20 cellular contexts compared by ENCODE assay signal in genomic region chr16:83027973-83028372, GRCh38.
DNase-seq lines count a peak whose midpoint lies in the region; ATAC-seq and TF ChIP-seq lines count a peak whose summit lies in the region.
"Had no signal": no experiment of that assay in that cellular context is flagged by ENCODE, and none has a peak within 500 bp of the region (broad histone marks: within the 10 kb centered on the region; RNA-seq: fewer than 3 reads in every experiment).

No MANE protein-coding gene starts in this region.

- no peak overlapping the region for H3K9ac ChIP-seq in IMR-90 (ENCODE audit: low read depth, low read length)
- H3K9ac ChIP-seq: BLaER1 treated with 17β-estradiol and CSF1 and Interleukin-3, amounts not matched to agents 10 nM and 100 nM had no signal

- H3K36me3 Mint-ChIP-seq in stimulated activated effector memory CD8-positive, alpha-beta T cell treated with anti-CD3 and anti-CD28 coated beads, Interleukin-12 subunit alpha, Interleukin-12 subunit beta, amount 100 ng/mL, for 72 hours, result no peaks in the 10 kb centered on the region
- H3K36me3 Mint-ChIP-seq: CD8-positive, alpha-beta T cell had no signal

- H3K9me1 ChIP-seq in IMR-90 (ENCODE audit: insufficient read depth, low read length), result 0 out of 2 replicates have a peak, but pooled peaks cover 5% of the 10 kb centered on the region

- DNase-seq in IMR-90 (no peak), M059J (ENCODE audit: low read depth) (peak; percentile 12), dermis blood vessel endothelial cell (peak; percentile 6), hippocampal formation (lab: John Stamatoyannopoulos, UW) (no peak), NCI-H2107 (lab: John Stamatoyannopoulos, UW) (no peak), GM10266 (ENCODE audit: extremely low spot score) (no peak)
- DNase-seq in stimulated activated effector memory CD8-positive, alpha-beta T cell treated with anti-CD3 and anti-CD28 coated beads, Interleukin-12 subunit alpha, Interleukin-12 subunit beta, amount 100 ng/mL, for 72 hours (ENCODE audit: low spot score in 2 of 2), result no peak
- DNase-seq: 8988T; AML-193; Caco-2; Calu3; CD4-positive, alpha-beta T cell; CD8-positive, alpha-beta T cell; DMS79 treated with DMSO at 0.1 percent for 48 hours; GF-D8 had no signal

- no TSS peak for BruUV-seq in IMR-90 (replicated peaks; lab: Mats Ljungman, UMichigan)

- H3K4me3 ChIP-seq in IMR-90 (ENCODE audit: insufficient read depth, low read depth, low read length), result no peak overlapping the region
- H3K4me3 ChIP-seq: BLaER1 treated with 17β-estradiol and CSF1 and Interleukin-3, amounts not matched to agents 10 nM and 100 nM; GM12878 had no signal

- H3K18ac ChIP-seq in IMR-90 (ENCODE audit: low read depth, low read length), result no peak overlapping the region

- H4K91ac ChIP-seq in IMR-90 (ENCODE audit: insufficient read depth, low read depth, low read length), result no peak overlapping the region

- H3K4me1 Mint-ChIP-seq in stimulated activated effector memory CD8-positive, alpha-beta T cell treated with anti-CD3 and anti-CD28 coated beads, Interleukin-12 subunit alpha, Interleukin-12 subunit beta, amount 100 ng/mL, for 72 hours, result no peaks in the 10 kb centered on the region
- H3K4me1 Mint-ChIP-seq: B cell had no signal

- no peaks in the 10 kb centered on the region for H4K20me1 ChIP-seq in IMR-90 (ENCODE audit: insufficient read depth, low read length)
- H4K20me1 ChIP-seq: BLaER1 treated with 17β-estradiol and CSF1 and Interleukin-3, amounts not matched to agents 10 nM and 100 nM had no signal

- WGBS in IMR-90 (ENCODE audit: extremely low coverage in 2 of 2, insufficient read length in 1 of 2), 2 experiments, result 71% methylated on average over 1 of the region's 3 CpGs; no CpG with 5 or more reads in 1 of the 2 experiments

- H4K8ac ChIP-seq in IMR-90 (ENCODE audit: low read depth in 2 of 2, low read length in 2 of 2), result no peak overlapping the region

- no peak overlapping the region for H2BK5ac ChIP-seq in IMR-90 (ENCODE audit: low read depth, low read length, poor library complexity, severe bottlenecking)

- no peak overlapping the region for H3K27ac ChIP-seq in IMR-90 (ENCODE audit: insufficient read depth, low read length)
- H3K27ac ChIP-seq: BLaER1 treated with 17β-estradiol and CSF1 and Interleukin-3, amounts not matched to agents 10 nM and 100 nM; C4-2B had no signal

- POLR2A ChIA-PET in IMR-90 (lab: Charles Lee; ENCODE audit: unreplicated experiment), result no interaction called here

- peaks cover 2% of the 10 kb centered on the region for H3K9me3 Mint-ChIP-seq in stimulated activated effector memory CD8-positive, alpha-beta T cell treated with anti-CD3 and anti-CD28 coated beads, Interleukin-12 subunit alpha, Interleukin-12 subunit beta, amount 100 ng/mL, for 72 hours
- H3K9me3 Mint-ChIP-seq: CD8-positive, alpha-beta T cell had no signal

- H3K4me3 Mint-ChIP-seq in stimulated activated effector memory CD8-positive, alpha-beta T cell treated with anti-CD3 and anti-CD28 coated beads, Interleukin-12 subunit alpha, Interleukin-12 subunit beta, amount 100 ng/mL, for 72 hours, result no peak overlapping the region
- H3K4me3 Mint-ChIP-seq: B cell; CD4-positive, alpha-beta T cell; CD8-positive, alpha-beta T cell had no signal

- no peak for TF ChIP-seq POLR2A in IMR-90 (IDR thresholded peaks at IDR 0.05; ENCODE audit: low read depth, low read length)

- CTCF ChIA-PET in IMR-90 (lab: Yijun Ruan, JAX), result interaction anchor here (1.0 kb wide), 1 partner anchor 12 kb away, joined by 3 read pairs; no protein-coding TSS in a partner anchor

- H2BK15ac ChIP-seq in IMR-90 (ENCODE audit: low read depth, low read length), result no peak overlapping the region

- no peak overlapping the region for H2BK120ac ChIP-seq in IMR-90 (ENCODE audit: low read depth, low read length)

- H3K27ac Mint-ChIP-seq in stimulated activated effector memory CD8-positive, alpha-beta T cell treated with anti-CD3 and anti-CD28 coated beads, Interleukin-12 subunit alpha, Interleukin-12 subunit beta, amount 100 ng/mL, for 72 hours, result no peak overlapping the region
- H3K27ac Mint-ChIP-seq: B cell; CD4-positive, alpha-beta T cell; CD8-positive, alpha-beta T cell had no signal

- H3K27me3 ChIP-seq in IMR-90 (ENCODE audit: control insufficient read depth, insufficient read depth, low read length), result no peaks in the 10 kb centered on the region

- intact Hi-C loops in IMR-90 (cut with micrococcal nuclease), result no loop called here

- H3K4me1 ChIP-seq in IMR-90 (ENCODE audit: control insufficient read depth, insufficient read depth, low read length), result no peaks in the 10 kb centered on the region
- H3K4me1 ChIP-seq: Caco-2 had no signal

- H3K9me3 ChIP-seq in IMR-90 (ENCODE audit: control insufficient read depth, insufficient read depth, low read length), result no peaks in the 10 kb centered on the region
- H3K9me3 ChIP-seq: Caco-2 had no signal

- H2BK20ac ChIP-seq in IMR-90 (ENCODE audit: low read depth, low read length), result no peak overlapping the region

- TF ChIP-seq RAD21 in IMR-90 (IDR thresholded peaks at IDR 0.05; ENCODE audit: low read length), result no peak

- no peak overlapping the region for H3K4me2 ChIP-seq in IMR-90 (ENCODE audit: low read depth, low read length)
- H3K4me2 ChIP-seq: BLaER1 treated with 17β-estradiol and CSF1 and Interleukin-3, amounts not matched to agents 10 nM and 100 nM had no signal

- no peak overlapping the region for H3K14ac ChIP-seq in IMR-90 (replicated peaks; ENCODE audit: low read depth, low read length)

- ATAC-seq in IMR-90 (ENCODE audit: low read depth) (no peak), GM19023 (IDR thresholded peaks at IDR 0.05; ENCODE audit: unreplicated experiment) (no peak)
- peak; percentile 61 for ATAC-seq in stimulated activated effector memory CD8-positive, alpha-beta T cell treated with anti-CD3 and anti-CD28 coated beads, Interleukin-12 subunit alpha, Interleukin-12 subunit beta, amount 100 ng/mL, for 72 hours
- ATAC-seq: CD8-positive, alpha-beta T cell; GM12878 had no signal

- H3K79me1 ChIP-seq in IMR-90 (ENCODE audit: low read depth in 1 of 2, low read length in 2 of 2), result no peaks in the 10 kb centered on the region

- H2AK5ac ChIP-seq in IMR-90 (ENCODE audit: low read depth, low read length), result no peak overlapping the region

- no peak overlapping the region for H4K5ac ChIP-seq in IMR-90 (ENCODE audit: low read depth, low read length)

- H3K23ac ChIP-seq in IMR-90 (ENCODE audit: low read depth, low read length), result 0 out of 2 replicates have a peak overlapping the region, but pooled peaks have one; percentile 7

- in situ Hi-C loops in IMR-90 (cut with MboI; ENCODE audit: low sequenced_read_pairs), result no loop called here

- H3K56ac ChIP-seq in IMR-90 (ENCODE audit: extremely low read depth, insufficient read depth, low read length), result no peak overlapping the region

- H2AK9ac ChIP-seq in IMR-90 (replicated peaks; ENCODE audit: low read depth, low read length, poor library complexity), result no peak overlapping the region

- TF ChIP-seq CTCF in IMR-90 (conservative IDR thresholded peaks at IDR 0.05; ENCODE audit: low read depth, low read length), result no peak
- TF ChIP-seq CTCF in GM10266 (IDR thresholded peaks at IDR 0.05; ENCODE audit: control insufficient read depth, insufficient read depth, low read depth, missing control alignments), result no peak

- H3K36me3 ChIP-seq in IMR-90 (ENCODE audit: control insufficient read depth, insufficient read depth, low read length), result no peaks in the 10 kb centered on the region
- H3K36me3 ChIP-seq: BLaER1 treated with 17β-estradiol and CSF1 and Interleukin-3, amounts not matched to agents 10 nM and 100 nM had no signal

- no peak overlapping the region for H3K4ac ChIP-seq in IMR-90 (ENCODE audit: low read depth, low read length)

- no peak overlapping the region for H2AFZ ChIP-seq in IMR-90 (replicated peaks; ENCODE audit: low read length, poor library complexity)

- dilution Hi-C loops in IMR-90 (cut with HindIII; ENCODE audit: low sequenced_read_pairs, unreplicated experiment), result no loop called here

TF ChIP-seq in IMR-90, 13 proteins besides CTCF, POLR2A, EP300 and RAD21:
- TF ChIP-seq ELK1 (IDR thresholded peaks at IDR 0.05; ENCODE audit: borderline replicate concordance, low read depth, low read length), result no peak
- TF ChIP-seq FOS (IDR thresholded peaks at IDR 0.05; ENCODE audit: low read depth, low read length), result no peak
- no peak for TF ChIP-seq NFE2L2 (IDR thresholded peaks at IDR 0.05; ENCODE audit: low read depth, low read length)
- no peak for TF ChIP-seq BHLHE40 (IDR thresholded peaks at IDR 0.05; ENCODE audit: low read depth, low read length)
- no peak for TF ChIP-seq MAZ (IDR thresholded peaks at IDR 0.05; ENCODE audit: borderline replicate concordance, low read depth, low read length)
- TF ChIP-seq USF2 (IDR thresholded peaks at IDR 0.05; ENCODE audit: low read depth, low read length), result no peak
- no peak for TF ChIP-seq CEBPB (IDR thresholded peaks at IDR 0.05; ENCODE audit: low read depth, low read length)
- TF ChIP-seq RFX5 (IDR thresholded peaks at IDR 0.05; ENCODE audit: low read depth, low read length), result no peak
- TF ChIP-seq SMC3 (IDR thresholded peaks at IDR 0.05; ENCODE audit: low read depth, low read length), result no peak
- no peak for TF ChIP-seq MAFK (IDR thresholded peaks at IDR 0.05; ENCODE audit: low read depth, low read length)
- TF ChIP-seq RCOR1 (IDR thresholded peaks at IDR 0.05; ENCODE audit: insufficient replicate concordance, low read length), result no peak
- TF ChIP-seq CHD1 (IDR thresholded peaks at IDR 0.05; ENCODE audit: low read depth, low read length), result no peak
- TF ChIP-seq MXI1 (IDR thresholded peaks at IDR 0.05; ENCODE audit: borderline replicate concordance, low read depth, low read length), result no peak

Comparison
In these comparisons a context has a peak if more than half of its experiments do, and no peak if none do; other contexts are left out.
1. DNase-seq: peak in M059J (single experiment) and dermis blood vessel endothelial cell (single experiment); none in IMR-90 (single experiment), stimulated activated effector memory CD8-positive, alpha-beta T cell treated with anti-CD3 and anti-CD28 coated beads, Interleukin-12 subunit alpha, Interleukin-12 subunit beta, amount 100 ng/mL, for 72 hours (0 of 2), hippocampal formation (0 of 2), NCI-H2107 (single experiment) and GM10266 (single experiment).